In genomic region chr5:109304323-109304722, GRCh38 we compare ENCODE assay signal across 18 cellular contexts.
"Had no signal": no experiment of that assay in that cellular context is flagged by ENCODE, and none has a peak within 500 bp of the region (broad histone marks: within the 10 kb centered on the region; RNA-seq: fewer than 3 reads in every experiment).

No MANE protein-coding gene starts in this region.

- H3K4me3 Mint-ChIP-seq: activated naive CD8-positive, alpha-beta T cell treated with anti-CD3 and anti-CD28 coated beads for 36 hours; activated T-helper 1 cell treated with anti-CD3 and anti-CD28 coated beads, Interleukin-12 subunit alpha, Interleukin-12 subunit beta, Interleukin-2, Interleukin-4 antibody, amounts not matched to agents 30 ng/mL and 10 ng/mL and 1 ng/mL, durations not matched to agents 14 hours and 24 hours and 36 hours; neural crest cell; stimulated activated effector memory CD8-positive, alpha-beta T cell treated with anti-CD3 and anti-CD28 coated beads, Interleukin-12 subunit alpha, Interleukin-12 subunit beta, amount 100 ng/mL, for 72 hours had no signal

- DNase-seq: activated CD4-positive, alpha-beta T cell treated with anti-CD3 and anti-CD28 coated beads, Interleukin-2, amount 50 U/mL, for 1 hour; activated CD4-positive, CD25-positive, alpha-beta regulatory T cell; activated naive CD8-positive, alpha-beta T cell treated with anti-CD3 and anti-CD28 coated beads for 36 hours; amygdala; body of pancreas; caudate nucleus; esophagus squamous epithelium; foreskin fibroblast; head of caudate nucleus; ovary; stimulated activated CD4-positive, alpha-beta T cell treated with anti-CD3 and anti-CD28 coated beads, Interleukin-12 subunit alpha, Interleukin-12 subunit beta, amount 100 ng/mL, for 4 hours; stimulated activated CD4-positive, alpha-beta T cell treated with anti-CD3 and anti-CD28 coated beads, Interleukin-2, amount 100 ng/mL, for 24 hours; T-helper 2 cell had no signal

- H3K27ac Mint-ChIP-seq: activated naive CD8-positive, alpha-beta T cell treated with anti-CD3 and anti-CD28 coated beads for 36 hours; activated T-helper 1 cell treated with anti-CD3 and anti-CD28 coated beads, Interleukin-12 subunit alpha, Interleukin-12 subunit beta, Interleukin-2, Interleukin-4 antibody, amounts not matched to agents 30 ng/mL and 10 ng/mL and 1 ng/mL, durations not matched to agents 14 hours and 24 hours and 36 hours; stimulated activated effector memory CD8-positive, alpha-beta T cell treated with anti-CD3 and anti-CD28 coated beads, Interleukin-12 subunit alpha, Interleukin-12 subunit beta, amount 100 ng/mL, for 72 hours had no signal

- H3K27ac ChIP-seq: body of pancreas, esophagus squamous epithelium, ovary, thoracic aorta had no signal

- H3K9me3 Mint-ChIP-seq: activated naive CD8-positive, alpha-beta T cell treated with anti-CD3 and anti-CD28 coated beads for 36 hours; activated T-helper 1 cell treated with anti-CD3 and anti-CD28 coated beads, Interleukin-12 subunit alpha, Interleukin-12 subunit beta, Interleukin-2, Interleukin-4 antibody, amounts not matched to agents 30 ng/mL and 10 ng/mL and 1 ng/mL, durations not matched to agents 14 hours and 24 hours and 36 hours; neural crest cell; stimulated activated effector memory CD8-positive, alpha-beta T cell treated with anti-CD3 and anti-CD28 coated beads, Interleukin-12 subunit alpha, Interleukin-12 subunit beta, amount 100 ng/mL, for 72 hours had no signal

- H3K4me1 Mint-ChIP-seq: activated naive CD8-positive, alpha-beta T cell treated with anti-CD3 and anti-CD28 coated beads for 36 hours; neural crest cell; stimulated activated effector memory CD8-positive, alpha-beta T cell treated with anti-CD3 and anti-CD28 coated beads, Interleukin-12 subunit alpha, Interleukin-12 subunit beta, amount 100 ng/mL, for 72 hours had no signal

- H3K27me3 ChIP-seq: body of pancreas, esophagus squamous epithelium, ovary had no signal

- H3K4me3 ChIP-seq: body of pancreas, esophagus squamous epithelium, lung, ovary, thoracic aorta had no signal

- H3K27me3 Mint-ChIP-seq: activated naive CD8-positive, alpha-beta T cell treated with anti-CD3 and anti-CD28 coated beads for 36 hours had no signal

- ATAC-seq: body of pancreas; stimulated activated effector memory CD8-positive, alpha-beta T cell treated with anti-CD3 and anti-CD28 coated beads, Interleukin-12 subunit alpha, Interleukin-12 subunit beta, amount 100 ng/mL, for 72 hours had no signal

- H3K36me3 Mint-ChIP-seq: activated naive CD8-positive, alpha-beta T cell treated with anti-CD3 and anti-CD28 coated beads for 36 hours; stimulated activated effector memory CD8-positive, alpha-beta T cell treated with anti-CD3 and anti-CD28 coated beads, Interleukin-12 subunit alpha, Interleukin-12 subunit beta, amount 100 ng/mL, for 72 hours had no signal

- H3K4me1 ChIP-seq: body of pancreas, esophagus squamous epithelium had no signal

- H3K9me3 ChIP-seq: body of pancreas, esophagus squamous epithelium, ovary, thoracic aorta had no signal

- H3K36me3 ChIP-seq: esophagus squamous epithelium, ovary, thoracic aorta had no signal
